Comparison of ENCODE assay signal across 8 cellular contexts in the genomic region with DNA sequence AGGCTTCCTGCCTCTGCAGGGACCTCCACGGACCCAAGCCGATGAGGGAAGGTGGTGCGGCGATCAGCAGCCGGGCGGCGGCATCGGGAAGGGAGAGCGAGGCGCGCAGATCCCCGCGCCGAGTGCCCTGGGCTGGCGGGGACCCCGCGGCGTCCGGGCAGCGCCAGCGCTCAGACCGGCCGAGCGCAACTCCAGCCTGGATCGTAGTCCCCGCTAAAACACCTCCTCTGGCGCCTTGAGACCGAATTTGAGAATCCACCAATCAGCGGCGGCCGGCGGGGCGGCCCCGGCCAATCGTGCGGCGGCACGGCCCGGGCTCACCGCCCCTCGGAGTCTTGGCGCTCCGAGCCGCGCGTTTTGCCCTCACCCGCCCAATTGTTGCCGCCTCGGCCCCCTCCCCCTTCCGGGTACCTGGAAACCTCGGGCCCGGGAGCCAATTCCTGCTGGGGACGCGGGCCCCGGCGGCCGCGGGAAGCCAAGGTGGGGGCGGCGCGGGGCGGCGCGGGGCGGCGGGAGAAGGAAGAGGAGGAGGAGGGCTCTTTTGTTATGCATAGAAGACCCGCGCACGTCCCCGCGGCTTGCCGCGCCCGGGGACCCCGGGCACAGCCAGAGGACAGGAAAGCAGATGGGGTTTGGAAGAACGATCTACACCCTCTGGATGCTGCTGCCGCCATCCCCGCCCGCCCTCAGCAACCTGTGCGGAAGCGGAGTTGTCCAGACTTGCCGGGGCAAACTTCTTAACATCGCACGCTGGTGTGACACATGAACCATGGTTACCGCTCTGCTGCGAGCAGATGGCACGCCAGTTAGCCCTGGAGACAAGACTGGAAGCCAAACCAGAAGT. TPM values are rescaled to one million over a fixed set of nuclear protein-coding genes. Genes with fewer than 3 reads are reported as not detected.
DNase-seq lines count a peak whose midpoint lies in the region; ATAC-seq and TF ChIP-seq lines count a peak whose summit lies in the region.

A gene with protein sequence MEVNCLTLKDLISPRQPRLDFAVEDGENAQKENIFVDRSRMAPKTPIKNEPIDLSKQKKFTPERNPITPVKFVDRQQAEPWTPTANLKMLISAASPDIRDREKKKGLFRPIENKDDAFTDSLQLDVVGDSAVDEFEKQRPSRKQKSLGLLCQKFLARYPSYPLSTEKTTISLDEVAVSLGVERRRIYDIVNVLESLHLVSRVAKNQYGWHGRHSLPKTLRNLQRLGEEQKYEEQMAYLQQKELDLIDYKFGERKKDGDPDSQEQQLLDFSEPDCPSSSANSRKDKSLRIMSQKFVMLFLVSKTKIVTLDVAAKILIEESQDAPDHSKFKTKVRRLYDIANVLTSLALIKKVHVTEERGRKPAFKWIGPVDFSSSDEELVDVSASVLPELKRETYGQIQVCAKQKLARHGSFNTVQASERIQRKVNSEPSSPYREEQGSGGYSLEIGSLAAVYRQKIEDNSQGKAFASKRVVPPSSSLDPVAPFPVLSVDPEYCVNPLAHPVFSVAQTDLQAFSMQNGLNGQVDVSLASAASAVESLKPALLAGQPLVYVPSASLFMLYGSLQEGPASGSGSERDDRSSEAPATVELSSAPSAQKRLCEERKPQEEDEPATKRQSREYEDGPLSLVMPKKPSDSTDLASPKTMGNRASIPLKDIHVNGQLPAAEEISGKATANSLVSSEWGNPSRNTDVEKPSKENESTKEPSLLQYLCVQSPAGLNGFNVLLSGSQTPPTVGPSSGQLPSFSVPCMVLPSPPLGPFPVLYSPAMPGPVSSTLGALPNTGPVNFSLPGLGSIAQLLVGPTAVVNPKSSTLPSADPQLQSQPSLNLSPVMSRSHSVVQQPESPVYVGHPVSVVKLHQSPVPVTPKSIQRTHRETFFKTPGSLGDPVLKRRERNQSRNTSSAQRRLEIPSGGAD (minus strand): TSS at position 209 of the 844 bp plus-strand sequence. CDS start 934 bp downstream, outside the sequence.

- H3K4me2 ChIP-seq in HCT116 (ENCODE audit: low read length) (peak within 1 kb of the TSS; percentile 93), MM.1S (ENCODE audit: low read depth, low read length) (peak within 1 kb of the TSS; percentile 79)

- peak; percentile 89 for TF ChIP-seq POLR2A in HCT116 (IDR thresholded peaks at IDR 0.05; ENCODE audit: borderline replicate concordance, extremely low read depth, insufficient read depth, insufficient read length)

- RAD21 ChIA-PET in HCT116 (lab: Charles Lee; ENCODE audit: low non-redundant PET in 1 of 2, low total read pairs in 2 of 2, uncharacterized antibody in 2 of 2, unreplicated experiment in 2 of 2), result no interaction called here

- TF ChIP-seq CTCF in HCT116 (IDR thresholded peaks at IDR 0.05 in 2 of 3, conservative IDR thresholded peaks at IDR 0.05 in 1 of 3; ENCODE audit: borderline replicate concordance in 1 of 3, insufficient read depth in 1 of 3, low read depth in 2 of 3, low read length in 2 of 3) (no peak), MM.1S (IDR thresholded peaks at IDR 0.05; ENCODE audit: low read length) (no peak)

- H3F3A ChIP-seq in MM.1S (ENCODE audit: insufficient read depth, low read length), result peaks cover 48% of the 10 kb centered on the region

- CTCF ChIA-PET in HCT116 (lab: Charles Lee), result no interaction called here

- H3K4me3 ChIP-seq in HCT116 (replicated peaks in 1 of 2; ENCODE audit: low read depth in 1 of 2, low read length in 2 of 2) (peak within 1 kb of the TSS; percentile 91 to 96), MM.1S (ENCODE audit: low read length) (peak within 1 kb of the TSS; percentile 98), neuron (ENCODE audit: low read length) (peak within 1 kb of the TSS; percentile 61)

- H3K9ac ChIP-seq in HCT116 (ENCODE audit: low read length), result peak within 1 kb of the TSS; percentile 96
- H3K9ac ChIP-seq in MM.1S (ENCODE audit: low read length), result peak within 1 kb of the TSS; percentile 95

- DNase-seq in GF-D8 (lab: John Stamatoyannopoulos, UW) (peak; percentile 57), HCT116 (ENCODE audit: low read depth, low spot score) (peak; percentile 87), MM.1S (peak; percentile 93), SHP77 treated with DMSO at 0.1 percent for 48 hours (lab: John Stamatoyannopoulos, UW) (peak; percentile 69), activated gamma-delta T cell (lab: John Stamatoyannopoulos, UW) (peak; percentile 68), foreskin melanocyte (peak; percentile 86), stromal cell of bone marrow (ENCODE audit: low read depth) (peak; percentile 81)

- H3K9me3 ChIP-seq in HCT116 (ENCODE audit: control insufficient read depth in 1 of 2, insufficient read depth in 1 of 2, low read depth in 1 of 2, low read length in 2 of 2) (no peaks in the 10 kb centered on the region), MM.1S (replicated peaks; ENCODE audit: insufficient read depth, low read length) (no peaks in the 10 kb centered on the region), neuron (ENCODE audit: low read length) (no peaks in the 10 kb centered on the region)

- H4K20me1 ChIP-seq in HCT116 (ENCODE audit: insufficient read depth) (no peaks in the 10 kb centered on the region), MM.1S (ENCODE audit: insufficient read depth, low read length) (no peaks in the 10 kb centered on the region)

- H2AFZ ChIP-seq in HCT116 (ENCODE audit: low read depth, low read length, poor library complexity, severe bottlenecking) (peak within 1 kb of the TSS; percentile 50), MM.1S (ENCODE audit: low read length) (peak within 1 kb of the TSS; percentile 70), neuron (ENCODE audit: low read depth, low read length) (peak within 1 kb of the TSS; percentile 95)

- H3K36me3 ChIP-seq in HCT116 (ENCODE audit: control insufficient read depth in 1 of 2, insufficient read depth in 2 of 2, low read length in 2 of 2) (peaks cover 5 to 25% of the 10 kb centered on the region in 2 experiments; a peak in 3 of 4 replicates), MM.1S (replicated peaks; ENCODE audit: insufficient read depth, low read length) (no peaks in the 10 kb centered on the region), neuron (ENCODE audit: insufficient read depth, low read length) (peaks cover 27% of the 10 kb centered on the region)

- H3K9me2 ChIP-seq in HCT116 (ENCODE audit: insufficient read depth) (no peaks in the 10 kb centered on the region), MM.1S (replicated peaks; ENCODE audit: insufficient read depth, low read length) (no peaks in the 10 kb centered on the region)

- peaks cover 46% of the 10 kb centered on the region for H3K79me2 ChIP-seq in HCT116 (ENCODE audit: insufficient read depth, low read length)
- H3K79me2 ChIP-seq in MM.1S (ENCODE audit: low read length), result peaks cover 43% of the 10 kb centered on the region

- POLR2A ChIA-PET in HCT116 (lab: Charles Lee), result no interaction called here

- H3K27me3 ChIP-seq in HCT116 (ENCODE audit: insufficient read depth, low read length), result no peaks in the 10 kb centered on the region
- H3K27me3 ChIP-seq in MM.1S (replicated peaks; ENCODE audit: insufficient read depth, low read length), result no peaks in the 10 kb centered on the region
- no peaks in the 10 kb centered on the region for H3K27me3 ChIP-seq in neuron (ENCODE audit: insufficient read depth, low read length)

- TF ChIP-seq RAD21 in HCT116 (IDR thresholded peaks at IDR 0.05; ENCODE audit: low read depth), result no peak

- H3K27ac ChIP-seq in HCT116 (ENCODE audit: low read depth, low read length) (peak within 1 kb of the TSS; percentile 89), MM.1S (ENCODE audit: low read length) (peak within 1 kb of the TSS; percentile 93)

- ATAC-seq in HCT116, result peak; percentile 94

- BruUV-seq in HCT116 (replicated peaks; lab: Mats Ljungman, UMichigan), result TSS peak; percentile 83

- H3K4me1 ChIP-seq in HCT116 (ENCODE audit: control insufficient read depth in 1 of 2, insufficient read depth in 2 of 2, low read length in 2 of 2) (peaks cover 12 to 20% of the 10 kb centered on the region in 2 experiments; a peak in 2 of 4 replicates), MM.1S (ENCODE audit: low read length) (peaks cover 27% of the 10 kb centered on the region), neuron (ENCODE audit: insufficient read depth, low read length) (peaks cover 14% of the 10 kb centered on the region)

- intact Hi-C loops in HCT116 (cut with micrococcal nuclease), result loop anchor here (10.0 kb wide), 2 partner anchors 259 to 869 kb away; no protein-coding TSS in a partner anchor

TF ChIP-seq in HCT116, 20 proteins besides CTCF, POLR2A, EP300 and RAD21 (continues in another document):
- TF ChIP-seq EZH2 (IDR thresholded peaks at IDR 0.05) (no peak), REST (IDR thresholded peaks at IDR 0.05; ENCODE audit: low read depth) (no peak), ELF1 (IDR thresholded peaks at IDR 0.05; ENCODE audit: borderline replicate concordance, low read depth) (peak; percentile 54; the same call in 1 of the 2 replicates), JUND (IDR thresholded peaks at IDR 0.05) (no peak), POLR2AphosphoS5 (IDR thresholded peaks at IDR 0.05; ENCODE audit: low read depth, low read length) (peak; percentile 80), ATF3 (IDR thresholded peaks at IDR 0.05) (no peak)

RNA-seq across cellular contexts. Expression of the gene that starts here (rescaled TPM):
- total RNA-seq in HCT116 (2021; ENCODE audit: unreplicated experiment), result 19.5 TPM
- polyA plus RNA-seq in HCT116 (2012), result 7.7 and 8.0 TPM in 2 replicates

Comparison
In these comparisons a context has a peak if more than half of its experiments do, and no peak if none do; other contexts are left out.
1. Peak in every context shown above with its lines: DNase-seq, ATAC-seq, H3K4me3 ChIP-seq and H3K27ac ChIP-seq.